ENCODE assay signal across 22 cellular contexts in the genomic region with DNA sequence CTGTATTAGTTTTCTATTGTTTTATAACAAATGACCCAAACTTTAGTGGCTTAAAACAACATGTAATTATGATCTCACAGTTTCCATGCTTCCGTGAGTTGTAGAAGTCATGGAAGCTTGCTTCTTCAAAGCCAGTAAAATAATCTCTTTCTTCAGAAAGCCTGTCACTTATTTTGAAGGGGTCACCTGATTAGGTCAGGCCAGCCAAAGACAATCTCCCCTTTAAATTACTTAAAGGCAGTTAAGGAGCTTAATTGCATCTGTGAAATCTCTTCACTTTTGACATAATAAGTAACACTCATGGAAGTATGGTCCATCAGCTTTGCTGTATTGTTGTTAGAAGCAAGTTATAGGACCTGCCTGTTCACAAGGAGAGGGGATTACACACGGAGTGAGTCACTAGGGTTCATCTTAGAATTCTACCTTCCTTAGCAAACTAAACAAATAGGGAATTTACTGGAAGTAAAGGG.
A peak's percentile ranks its signal among the peaks of the same experiment; 100 is the strongest.
DNase-seq lines count a peak whose midpoint lies in the region; ATAC-seq, FAIRE-seq and TF ChIP-seq lines count a peak whose summit lies in the region.
"Had no signal": no experiment of that assay in that cellular context is flagged by ENCODE, and none has a peak within 500 bp of the region (broad histone marks: within the 10 kb centered on the region; RNA-seq: fewer than 3 reads in every experiment).

No MANE protein-coding gene starts in this region.

- no peak overlapping the region for H3K4me3 ChIP-seq in neutrophil (ENCODE audit: low read depth in 1 of 2, low read length in 1 of 2)
- H3K4me3 ChIP-seq: GM12878 had no signal

- no peaks in the 10 kb centered on the region for H3K9me3 ChIP-seq in neutrophil

- peaks cover 30 to 35% of the 10 kb centered on the region in 2 experiments for H3K4me1 ChIP-seq in neutrophil (ENCODE audit: control insufficient read depth in 1 of 2, insufficient read depth in 1 of 2, low read depth in 1 of 2, low read length in 1 of 2)

- CTCF ChIA-PET in HEK293T (lab: Yijun Ruan, JAX) = interaction anchor here (0.7 kb wide), 1 partner anchor 273 kb away, joined by 3 read pairs; no protein-coding TSS in a partner anchor
- CTCF ChIA-PET in activated naive CD4-positive, alpha-beta T cell treated with anti-CD3 and anti-CD28 coated beads, Interleukin-2, amount 10 ng/mL, durations not matched to agents 7 days and 5 days (lab: Charles Lee) = no interaction called here

- peaks cover 8% of the 10 kb centered on the region for H3K36me3 Mint-ChIP-seq in endothelial cell (ENCODE audit: low read depth, unreplicated experiment)
- H3K36me3 Mint-ChIP-seq in activated naive CD4-positive, alpha-beta T cell treated with anti-CD3 and anti-CD28 coated beads, Interleukin-2, amount 10 ng/mL, durations not matched to agents 7 days and 5 days = peaks cover 2% of the 10 kb centered on the region
- H3K36me3 Mint-ChIP-seq: naive B cell had no signal

- H3K36me3 ChIP-seq in neutrophil = no peaks in the 10 kb centered on the region

- no peaks in the 10 kb centered on the region for H3K27me3 ChIP-seq in neutrophil

- H3K27ac Mint-ChIP-seq in endothelial cell (ENCODE audit: unreplicated experiment) = peak overlapping the region; percentile 87
- H3K27ac Mint-ChIP-seq in activated naive CD4-positive, alpha-beta T cell treated with anti-CD3 and anti-CD28 coated beads, Interleukin-2, amount 10 ng/mL, durations not matched to agents 7 days and 5 days = no peak overlapping the region
- H3K27ac Mint-ChIP-seq: activated naive CD8-positive, alpha-beta T cell treated with anti-CD3 and anti-CD28 coated beads, Interleukin-2, amount 10 ng/mL, durations not matched to agents 7 days and 5 days; activated T-cell treated with anti-CD3 and anti-CD28 coated beads, Interleukin-2, amount 50 U/mL, for 72 hours; naive B cell; T-helper 1 cell treated with Interleukin-12 subunit alpha and Interleukin-12 subunit beta and Interleukin-4 antibody, amounts not matched to agents 30 μg/mL and 1 μg/mL, for 36 hours had no signal

- TF ChIP-seq CTCF in endothelial cell (IDR thresholded peaks at IDR 0.05; ENCODE audit: unreplicated experiment) (no peak), neutrophil (IDR thresholded peaks at IDR 0.05) (no peak)

- H3K4me3 Mint-ChIP-seq in endothelial cell (ENCODE audit: unreplicated experiment) = no peak overlapping the region
- no peak overlapping the region for H3K4me3 Mint-ChIP-seq in activated naive CD4-positive, alpha-beta T cell treated with anti-CD3 and anti-CD28 coated beads, Interleukin-2, amount 10 ng/mL, durations not matched to agents 7 days and 5 days
- H3K4me3 Mint-ChIP-seq: activated naive CD8-positive, alpha-beta T cell treated with anti-CD3 and anti-CD28 coated beads, Interleukin-2, amount 10 ng/mL, durations not matched to agents 7 days and 5 days; activated T-cell treated with anti-CD3 and anti-CD28 coated beads, Interleukin-2, amount 50 U/mL, for 72 hours; naive B cell; T-helper 1 cell treated with Interleukin-12 subunit alpha and Interleukin-12 subunit beta and Interleukin-4 antibody, amounts not matched to agents 30 μg/mL and 1 μg/mL, for 36 hours had no signal

- no peak for TF ChIP-seq POLR2A in H54 (IDR thresholded peaks at IDR 0.05; ENCODE audit: low read depth, low read length)

- H3K9me3 Mint-ChIP-seq in endothelial cell (ENCODE audit: unreplicated experiment) = no peaks in the 10 kb centered on the region
- peaks cover 1% of the 10 kb centered on the region for H3K9me3 Mint-ChIP-seq in activated naive CD4-positive, alpha-beta T cell treated with anti-CD3 and anti-CD28 coated beads, Interleukin-2, amount 10 ng/mL, durations not matched to agents 7 days and 5 days
- H3K9me3 Mint-ChIP-seq: activated naive CD8-positive, alpha-beta T cell treated with anti-CD3 and anti-CD28 coated beads, Interleukin-2, amount 10 ng/mL, durations not matched to agents 7 days and 5 days; activated T-cell treated with anti-CD3 and anti-CD28 coated beads, Interleukin-2, amount 50 U/mL, for 72 hours; naive B cell; T-helper 1 cell treated with Interleukin-12 subunit alpha and Interleukin-12 subunit beta and Interleukin-4 antibody, amounts not matched to agents 30 μg/mL and 1 μg/mL, for 36 hours had no signal

- no peaks in the 10 kb centered on the region for H3K27me3 Mint-ChIP-seq in endothelial cell (ENCODE audit: unreplicated experiment)
- H3K27me3 Mint-ChIP-seq in activated naive CD4-positive, alpha-beta T cell treated with anti-CD3 and anti-CD28 coated beads, Interleukin-2, amount 10 ng/mL, durations not matched to agents 7 days and 5 days = no peaks in the 10 kb centered on the region
- H3K27me3 Mint-ChIP-seq: activated naive CD8-positive, alpha-beta T cell treated with anti-CD3 and anti-CD28 coated beads, Interleukin-2, amount 10 ng/mL, durations not matched to agents 7 days and 5 days; naive B cell had no signal

- H3K4me1 Mint-ChIP-seq in endothelial cell (ENCODE audit: unreplicated experiment) = peaks cover 36% of the 10 kb centered on the region
- H3K4me1 Mint-ChIP-seq in activated naive CD4-positive, alpha-beta T cell treated with anti-CD3 and anti-CD28 coated beads, Interleukin-2, amount 10 ng/mL, durations not matched to agents 7 days and 5 days = peaks cover 6% of the 10 kb centered on the region
- H3K4me1 Mint-ChIP-seq: naive B cell had no signal

- ATAC-seq in HG02642 (IDR thresholded peaks at IDR 0.05; ENCODE audit: poor library complexity, unreplicated experiment) = no peak
- ATAC-seq: activated T-cell treated with anti-CD3 and anti-CD28 coated beads, Interleukin-2, amount 50 U/mL, for 72 hours; GM12878 had no signal

- H3K27ac ChIP-seq in neutrophil = peak overlapping the region; percentile 7

- peak; percentile 91 for FAIRE-seq in H54 (lab: Jason Lieb, UNC)
- FAIRE-seq: GM12878 had no signal

- POLR2A ChIA-PET in HEK293T (lab: Yijun Ruan, JAX) = no interaction called here

- DNase-seq in H54 (ENCODE audit: insufficient read length, low spot score) (no peak), RPMI7951 (ENCODE audit: low read depth) (peak; percentile 3), endothelial cell (ENCODE audit: low spot score) (no peak), HEK293T (ENCODE audit: extremely low spot score) (no peak), cerebellar cortex (ENCODE audit: low spot score) (no peak)
- DNase-seq in activated naive CD4-positive, alpha-beta T cell treated with anti-CD3 and anti-CD28 coated beads, Interleukin-2, amount 10 ng/mL, durations not matched to agents 7 days and 5 days = no peak
- DNase-seq: activated CD4-positive, CD25-positive, alpha-beta regulatory T cell; activated naive CD8-positive, alpha-beta T cell treated with anti-CD3 and anti-CD28 coated beads, Interleukin-2, amount 10 ng/mL, durations not matched to agents 7 days and 5 days; activated T-cell treated with anti-CD3 and anti-CD28 coated beads, Interleukin-2, amount 50 U/mL, for 72 hours; caudate nucleus; naive B cell; NCI-H1105; NCI-H2171; posterior cingulate gyrus; Right ventricle myocardium superior; small intestine; stimulated activated CD4-positive, alpha-beta T cell treated with anti-CD3 and anti-CD28 coated beads, Interleukin-4, amount 100 ng/mL, for 4 hours; stimulated activated CD8-positive, alpha-beta memory T cell treated with anti-CD3 and anti-CD28 coated beads, Interleukin-4, amount 100 ng/mL, for 48 hours had no signal

TF ChIP-seq in HEK293T, 16 proteins besides CTCF, POLR2A, EP300 and RAD21:
- TF ChIP-seq HDGF (IDR thresholded peaks at IDR 0.05; ENCODE audit: borderline replicate concordance) (no peak), LEF1 (IDR thresholded peaks at IDR 0.05; ENCODE audit: borderline replicate concordance) (no peak), BHLHE40 (IDR thresholded peaks at IDR 0.05; ENCODE audit: borderline replicate concordance) (no peak), ELF4 (IDR thresholded peaks at IDR 0.05) (no peak), FOXA1 (IDR thresholded peaks at IDR 0.05) (no peak)
- TF ChIP-seq, protein P1, sequence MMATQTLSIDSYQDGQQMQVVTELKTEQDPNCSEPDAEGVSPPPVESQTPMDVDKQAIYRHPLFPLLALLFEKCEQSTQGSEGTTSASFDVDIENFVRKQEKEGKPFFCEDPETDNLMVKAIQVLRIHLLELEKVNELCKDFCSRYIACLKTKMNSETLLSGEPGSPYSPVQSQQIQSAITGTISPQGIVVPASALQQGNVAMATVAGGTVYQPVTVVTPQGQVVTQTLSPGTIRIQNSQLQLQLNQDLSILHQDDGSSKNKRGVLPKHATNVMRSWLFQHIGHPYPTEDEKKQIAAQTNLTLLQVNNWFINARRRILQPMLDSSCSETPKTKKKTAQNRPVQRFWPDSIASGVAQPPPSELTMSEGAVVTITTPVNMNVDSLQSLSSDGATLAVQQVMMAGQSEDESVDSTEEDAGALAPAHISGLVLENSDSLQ (IDR thresholded peaks at IDR 0.05) = no peak
